Comparison of ENCODE assay signal across 2 cellular contexts in the genomic region with DNA sequence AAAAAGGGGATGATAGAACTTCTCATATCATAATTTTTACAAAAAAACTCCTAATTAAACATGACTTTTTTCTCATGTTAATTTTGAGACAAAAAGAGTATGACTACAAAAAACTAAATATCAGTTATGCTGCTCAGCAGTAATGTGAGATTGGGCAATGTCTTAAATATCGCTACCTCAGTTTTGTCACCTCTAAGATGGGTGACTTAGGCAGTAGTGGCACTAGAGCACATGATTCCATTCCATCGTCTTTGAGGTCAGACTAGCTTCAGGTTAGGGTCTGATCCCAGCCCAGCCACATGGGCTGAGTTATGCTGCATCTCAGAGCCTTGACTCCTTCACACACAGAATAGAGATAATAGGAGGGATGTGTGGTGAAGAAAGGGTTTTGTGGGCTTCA.
TF ChIP-seq lines count a peak whose summit lies in the region.

No MANE protein-coding gene starts in this region.

TF ChIP-seq in A549, 52 proteins besides CTCF, POLR2A, EP300 and RAD21:
- TF ChIP-seq BCL3 (IDR thresholded peaks at IDR 0.05), result no peak
- TF ChIP-seq EHMT2 (IDR thresholded peaks at IDR 0.05; ENCODE audit: low read depth), result no peak
- TF ChIP-seq CBX8 (IDR thresholded peaks at IDR 0.05), result no peak
- TF ChIP-seq KDM1A (IDR thresholded peaks at IDR 0.05; ENCODE audit: low read depth), result 0 out of 2 replicates have a peak, but pooled peaks have one; percentile 40
- TF ChIP-seq HES2 (IDR thresholded peaks at IDR 0.05), result no peak
- no peak for TF ChIP-seq TP53 (CRISPR knock-in tag; IDR thresholded peaks at IDR 0.05)
- no peak for TF ChIP-seq NFE2L2 (conservative IDR thresholded peaks at IDR 0.05; ENCODE audit: low read length)
- TF ChIP-seq PBX3 (IDR thresholded peaks at IDR 0.05), result no peak
- no peak for TF ChIP-seq PHF8 (IDR thresholded peaks at IDR 0.05; ENCODE audit: borderline replicate concordance, low read depth)
- TF ChIP-seq CBX2 (IDR thresholded peaks at IDR 0.05; ENCODE audit: borderline replicate concordance, low read depth), result no peak
- no peak for TF ChIP-seq TFCP2L1 (CRISPR knock-in tag; IDR thresholded peaks at IDR 0.05)
- TF ChIP-seq RNF2 (IDR thresholded peaks at IDR 0.05; ENCODE audit: borderline replicate concordance, low read depth), result no peak
- TF ChIP-seq FOSL2 (IDR thresholded peaks at IDR 0.05), result no peak
- no peak for TF ChIP-seq FOSL2 (CRISPR knock-in tag; IDR thresholded peaks at IDR 0.05)
- TF ChIP-seq BHLHE40 (IDR thresholded peaks at IDR 0.05; ENCODE audit: low read depth, low read length), result no peak
- TF ChIP-seq HEYL (CRISPR knock-in tag; IDR thresholded peaks at IDR 0.05), result no peak
- TF ChIP-seq ZSCAN20 (CRISPR knock-in tag; IDR thresholded peaks at IDR 0.05), result no peak
- no peak for TF ChIP-seq JUN (IDR thresholded peaks at IDR 0.05)
- peak in 1 of 2 experiments; percentile 14; a peak in 1 of 4 replicates for TF ChIP-seq CEBPB (IDR thresholded peaks at IDR 0.05)

TF ChIP-seq in K562, 482 proteins besides CTCF, POLR2A, EP300 and RAD21 (continued from another document):
- TF ChIP-seq, protein P1, sequence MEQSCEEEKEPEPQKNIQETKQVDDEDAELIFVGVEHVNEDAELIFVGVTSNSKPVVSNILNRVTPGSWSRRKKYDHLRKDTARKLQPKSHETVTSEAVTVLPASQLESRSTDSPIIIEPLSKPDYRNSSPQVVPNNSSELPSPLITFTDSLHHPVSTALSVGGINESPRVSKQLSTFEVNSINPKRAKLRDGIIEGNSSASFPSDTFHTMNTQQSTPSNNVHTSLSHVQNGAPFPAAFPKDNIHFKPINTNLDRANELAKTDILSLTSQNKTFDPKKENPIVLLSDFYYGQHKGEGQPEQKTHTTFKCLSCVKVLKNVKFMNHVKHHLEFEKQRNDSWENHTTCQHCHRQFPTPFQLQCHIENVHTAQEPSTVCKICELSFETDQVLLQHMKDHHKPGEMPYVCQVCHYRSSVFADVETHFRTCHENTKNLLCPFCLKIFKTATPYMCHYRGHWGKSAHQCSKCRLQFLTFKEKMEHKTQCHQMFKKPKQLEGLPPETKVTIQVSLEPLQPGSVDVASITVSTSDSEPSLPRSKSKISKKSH (CRISPR knock-in tag; IDR thresholded peaks at IDR 0.05), result no peak
- TF ChIP-seq, protein P2, sequence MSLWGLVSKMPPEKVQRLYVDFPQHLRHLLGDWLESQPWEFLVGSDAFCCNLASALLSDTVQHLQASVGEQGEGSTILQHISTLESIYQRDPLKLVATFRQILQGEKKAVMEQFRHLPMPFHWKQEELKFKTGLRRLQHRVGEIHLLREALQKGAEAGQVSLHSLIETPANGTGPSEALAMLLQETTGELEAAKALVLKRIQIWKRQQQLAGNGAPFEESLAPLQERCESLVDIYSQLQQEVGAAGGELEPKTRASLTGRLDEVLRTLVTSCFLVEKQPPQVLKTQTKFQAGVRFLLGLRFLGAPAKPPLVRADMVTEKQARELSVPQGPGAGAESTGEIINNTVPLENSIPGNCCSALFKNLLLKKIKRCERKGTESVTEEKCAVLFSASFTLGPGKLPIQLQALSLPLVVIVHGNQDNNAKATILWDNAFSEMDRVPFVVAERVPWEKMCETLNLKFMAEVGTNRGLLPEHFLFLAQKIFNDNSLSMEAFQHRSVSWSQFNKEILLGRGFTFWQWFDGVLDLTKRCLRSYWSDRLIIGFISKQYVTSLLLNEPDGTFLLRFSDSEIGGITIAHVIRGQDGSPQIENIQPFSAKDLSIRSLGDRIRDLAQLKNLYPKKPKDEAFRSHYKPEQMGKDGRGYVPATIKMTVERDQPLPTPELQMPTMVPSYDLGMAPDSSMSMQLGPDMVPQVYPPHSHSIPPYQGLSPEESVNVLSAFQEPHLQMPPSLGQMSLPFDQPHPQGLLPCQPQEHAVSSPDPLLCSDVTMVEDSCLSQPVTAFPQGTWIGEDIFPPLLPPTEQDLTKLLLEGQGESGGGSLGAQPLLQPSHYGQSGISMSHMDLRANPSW (CRISPR knock-in tag; IDR thresholded peaks at IDR 0.05), result no peak
- TF ChIP-seq SIN3B (IDR thresholded peaks at IDR 0.05; ENCODE audit: low read depth) (no peak), ZNF655 (CRISPR knock-in tag; IDR thresholded peaks at IDR 0.05) (no peak), CEBPG (CRISPR knock-in tag; IDR thresholded peaks at IDR 0.05) (no peak), CEBPG (tag; conservative IDR thresholded peaks at IDR 0.05 in 1 of 2, IDR thresholded peaks at IDR 0.05 in 1 of 2) (0 out of 4 replicates have a peak, but pooled peaks of 1 of the 2 experiments have one; percentile 14), MLX (CRISPR knock-in tag; conservative IDR thresholded peaks at IDR 0.05) (no peak), ZNF785 (CRISPR knock-in tag; IDR thresholded peaks at IDR 0.05) (no peak), MTA3 (IDR thresholded peaks at IDR 0.05; ENCODE audit: borderline replicate concordance) (no peak), ESRRB (CRISPR knock-in tag; IDR thresholded peaks at IDR 0.05; ENCODE audit: borderline replicate concordance) (no peak), RBM25 (IDR thresholded peaks at IDR 0.05; ENCODE audit: low read depth, low read length, severe bottlenecking) (peak; percentile 34)
- TF ChIP-seq, protein P3, sequence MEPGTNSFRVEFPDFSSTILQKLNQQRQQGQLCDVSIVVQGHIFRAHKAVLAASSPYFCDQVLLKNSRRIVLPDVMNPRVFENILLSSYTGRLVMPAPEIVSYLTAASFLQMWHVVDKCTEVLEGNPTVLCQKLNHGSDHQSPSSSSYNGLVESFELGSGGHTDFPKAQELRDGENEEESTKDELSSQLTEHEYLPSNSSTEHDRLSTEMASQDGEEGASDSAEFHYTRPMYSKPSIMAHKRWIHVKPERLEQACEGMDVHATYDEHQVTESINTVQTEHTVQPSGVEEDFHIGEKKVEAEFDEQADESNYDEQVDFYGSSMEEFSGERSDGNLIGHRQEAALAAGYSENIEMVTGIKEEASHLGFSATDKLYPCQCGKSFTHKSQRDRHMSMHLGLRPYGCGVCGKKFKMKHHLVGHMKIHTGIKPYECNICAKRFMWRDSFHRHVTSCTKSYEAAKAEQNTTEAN (CRISPR knock-in tag; IDR thresholded peaks at IDR 0.05), result no peak
